In the genomic region with DNA sequence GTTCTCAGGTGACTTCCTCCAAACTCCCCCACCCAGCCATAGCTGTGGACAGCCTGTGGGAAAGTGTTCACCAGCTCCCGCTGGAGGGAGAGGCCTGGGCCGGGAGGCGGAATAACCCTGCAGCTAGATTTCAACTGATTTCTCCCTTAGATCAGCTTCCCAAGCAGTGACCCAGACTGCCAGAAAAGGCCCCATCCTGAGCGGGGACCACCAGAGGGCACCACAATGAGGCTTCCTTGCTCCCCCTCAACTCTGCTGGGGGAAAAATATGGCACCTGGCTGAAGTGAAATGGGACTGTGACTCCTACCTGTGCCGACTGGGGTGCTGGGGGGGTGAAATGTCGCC, we compare ENCODE assay signal across 8 cellular contexts. TPM values are rescaled to one million over a fixed set of nuclear protein-coding genes. Genes with fewer than 3 reads are reported as not detected.
DNase-seq lines count a peak whose midpoint lies in the region; ATAC-seq, FAIRE-seq and TF ChIP-seq lines count a peak whose summit lies in the region.

No MANE protein-coding gene starts in this region.

- CTCF ChIA-PET in Calu3 (lab: Charles Lee): interaction anchor here (0.6 kb wide), 1 partner anchor 149 kb away, joined by 5 read pairs; no protein-coding TSS in a partner anchor

- TF ChIP-seq CTCF in Calu3 (IDR thresholded peaks at IDR 0.05; ENCODE audit: unreplicated experiment): no peak
- TF ChIP-seq CTCF in neural progenitor cell (IDR thresholded peaks at IDR 0.05): peak; percentile 62

- intact Hi-C loops in Calu3 (cut with micrococcal nuclease; ENCODE audit: unreplicated experiment): no loop called here

- H3K4me1 ChIP-seq in neural progenitor cell: peaks cover 4% of the 10 kb centered on the region

- peaks cover 100% of the 10 kb centered on the region for H3K27me3 ChIP-seq in neural progenitor cell

- H2AFZ ChIP-seq in neural progenitor cell (replicated peaks): no peak overlapping the region

- H3K36me3 ChIP-seq in neural progenitor cell: no peaks in the 10 kb centered on the region

- H3K4me3 Mint-ChIP-seq in Calu3 (ENCODE audit: low read depth, unreplicated experiment) (peak overlapping the region; percentile 76), neural progenitor cell (peak overlapping the region; percentile 43)

- DNase-seq in Calu3 (no peak), HuH-7.5 (ENCODE audit: low spot score) (peak; percentile 63), neural progenitor cell (ENCODE audit: low spot score) (peak; percentile 68), frontal cortex (ENCODE audit: low spot score in 2 of 2) (no peak), H4 (ENCODE audit: low spot score) (no peak), NCI-H69 (lab: John Stamatoyannopoulos, UW) (no peak)

- H3K9ac ChIP-seq in neural progenitor cell: no peak overlapping the region

- H3K9me3 Mint-ChIP-seq in Calu3 (ENCODE audit: low read depth, unreplicated experiment) (no peaks in the 10 kb centered on the region), neural progenitor cell (peaks cover 5% of the 10 kb centered on the region)

- H3F3A ChIP-seq in neural progenitor cell (ENCODE audit: low read depth): peaks cover 11% of the 10 kb centered on the region

- H3K27me3 Mint-ChIP-seq in Calu3 (ENCODE audit: unreplicated experiment): peaks cover 100% of the 10 kb centered on the region
- peaks cover 85% of the 10 kb centered on the region for H3K27me3 Mint-ChIP-seq in neural progenitor cell (ENCODE audit: insufficient read depth, low read depth)

- H3K27ac ChIP-seq in angular gyrus (ENCODE audit: low read depth, low read length) (peak overlapping the region; percentile 79), neural progenitor cell (no peak overlapping the region)

- no peaks in the 10 kb centered on the region for H3K79me2 ChIP-seq in neural progenitor cell (ENCODE audit: low read depth)

- peak overlapping the region; percentile 6 for H3K4me3 ChIP-seq in neural progenitor cell

- H3K9me3 ChIP-seq in neural progenitor cell (ENCODE audit: low read depth): no peaks in the 10 kb centered on the region

- H3K36me3 Mint-ChIP-seq in Calu3 (ENCODE audit: insufficient read depth, unreplicated experiment) (peaks cover 26% of the 10 kb centered on the region), neural progenitor cell (no peaks in the 10 kb centered on the region)

- ATAC-seq in GM21526 (IDR thresholded peaks at IDR 0.05; ENCODE audit: low FRiP score, unreplicated experiment): no peak

- BruUV-seq in Calu3 (replicated peaks; lab: Mats Ljungman, UMichigan): no TSS peak

- no peak for FAIRE-seq in frontal cortex (lab: Jason Lieb, UNC)

- peak overlapping the region; percentile 55 for H3K4me2 ChIP-seq in neural progenitor cell

- H3K4me1 Mint-ChIP-seq in Calu3 (ENCODE audit: low read depth, unreplicated experiment) (peaks cover 39% of the 10 kb centered on the region), neural progenitor cell (peaks cover 12% of the 10 kb centered on the region)

- H3K27ac Mint-ChIP-seq in Calu3 (ENCODE audit: unreplicated experiment) (no peak overlapping the region), neural progenitor cell (no peak overlapping the region)

- peaks cover 67% of the 10 kb centered on the region for H4K20me1 ChIP-seq in neural progenitor cell (ENCODE audit: low read depth)

RNA-seq across cellular contexts. Expression of a gene that starts 50.8 kb away (rescaled TPM):
- 0.26 and 0.42 TPM in 2 replicates for total RNA-seq in Calu3 (2022)
- total RNA-seq in neural progenitor cell (ENCODE audit: low replicate concordance): not detected in 2 replicates
- total RNA-seq in frontal cortex: not detected
- total RNA-seq in H4 (2014; rRNA removed; shearing (Covaris generic)): 0.06 TPM in 1 of 2 replicates, not detected in the other

Comparison
In these comparisons a context has a peak if more than half of its experiments do, and no peak if none do; other contexts are left out.
1. DNase-seq: peak in HuH-7.5 (single experiment) and neural progenitor cell (single experiment); none in Calu3 (single experiment), frontal cortex (0 of 2), H4 (single experiment) and NCI-H69 (single experiment).